Comparison of ENCODE assay signal across 1 cellular context in genomic region chr18:48835119-48835518, GRCh38.
TF ChIP-seq lines count a peak whose summit lies in the region.

No MANE protein-coding gene starts in this region.

TF ChIP-seq in IMR-90, 13 proteins besides CTCF, POLR2A, EP300 and RAD21 (continued from another document):
- TF ChIP-seq MAZ (IDR thresholded peaks at IDR 0.05; ENCODE audit: borderline replicate concordance, low read depth, low read length) = no peak
TF ChIP-seq in IMR-90: peak in this region for 0.
